ENCODE assay signal across 20 cellular contexts in the genomic region with DNA sequence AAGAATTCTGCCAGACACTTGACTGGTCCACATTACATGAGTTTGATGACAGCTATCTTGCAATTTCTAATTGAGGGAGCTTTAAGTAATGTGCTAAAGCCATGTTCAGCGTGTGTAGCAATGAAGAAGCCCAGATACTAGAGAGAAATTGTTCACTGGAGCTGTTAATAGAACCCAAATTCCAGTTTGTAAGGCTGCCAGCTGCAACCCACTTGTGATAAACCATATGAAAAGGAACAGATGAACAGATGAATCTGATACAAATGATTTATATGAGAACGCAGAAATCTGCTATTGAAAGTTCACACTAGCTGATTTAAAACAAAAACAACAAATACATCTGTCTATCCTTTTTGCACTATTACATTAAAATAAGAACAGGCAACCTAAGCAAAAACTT. TPM values are rescaled to one million over a fixed set of nuclear protein-coding genes. Genes with fewer than 3 reads are reported as not detected.
A peak's percentile ranks its signal among the peaks of the same experiment; 100 is the strongest.
DNase-seq lines count a peak whose midpoint lies in the region; ATAC-seq, FAIRE-seq and TF ChIP-seq lines count a peak whose summit lies in the region.
"Had no signal": no experiment of that assay in that cellular context is flagged by ENCODE, and none has a peak within 500 bp of the region (broad histone marks: within the 10 kb centered on the region; RNA-seq: fewer than 3 reads in every experiment).

No MANE protein-coding gene starts in this region.

- in situ Hi-C loops in GM12878 (cut with MboI) = no loop called here

- H3K4me3 ChIP-seq in A549 = no peak overlapping the region
- no peak overlapping the region for H3K4me3 ChIP-seq in Karpas-422 (ENCODE audit: low read length)
- no peak overlapping the region for H3K4me3 ChIP-seq in OCI-LY7 (ENCODE audit: low read depth, low read length, poor library complexity, severe bottlenecking)
- H3K4me3 ChIP-seq in GM12878 = no peak overlapping the region
- no peak overlapping the region for H3K4me3 ChIP-seq in coronary artery
- H3K4me3 ChIP-seq: HAP-1 had no signal

- no peaks in the 10 kb centered on the region for H3K9me2 ChIP-seq in Karpas-422 (replicated peaks; ENCODE audit: insufficient read depth, low read length)
- no peaks in the 10 kb centered on the region for H3K9me2 ChIP-seq in OCI-LY7 (ENCODE audit: insufficient read depth, low read length)

- TF ChIP-seq EP300 in A549 (IDR thresholded peaks at IDR 0.05) (no peak), GM12878 (IDR thresholded peaks at IDR 0.05; ENCODE audit: borderline replicate concordance in 1 of 2, control insufficient read depth in 1 of 2, low read depth in 2 of 2, low read length in 2 of 2) (no peak)

- H3K9me3 ChIP-seq in A549 (no peaks in the 10 kb centered on the region), Karpas-422 (ENCODE audit: low read length) (no peaks in the 10 kb centered on the region), OCI-LY7 (ENCODE audit: low read length) (no peaks in the 10 kb centered on the region), GM12878 (replicated peaks; ENCODE audit: control insufficient read depth, insufficient read depth, low read length) (no peaks in the 10 kb centered on the region)
- H3K9me3 ChIP-seq: BE2C, HAP-1 had no signal

- intact Hi-C loops in OCI-LY7 (cut with micrococcal nuclease; ENCODE audit: unreplicated experiment) (no loop called here), GM12878 (cut with micrococcal nuclease; ENCODE audit: unreplicated experiment) (no loop called here)

- peak; percentile 72 for FAIRE-seq in A549 (lab: Jason Lieb, UNC)
- no peak for FAIRE-seq in GM12878 (lab: Jason Lieb, UNC)
- FAIRE-seq: GM12891 had no signal

- 86% methylated on average over 2 of the region's 2 CpGs for WGBS in A549 (ENCODE audit: missing lambda C conversion rate)
- 58% methylated on average over 2 of the region's 2 CpGs for WGBS in GM12878 (ENCODE audit: insufficient coverage, insufficient replicate concordance, low lambda C conversion rate, missing lambda C conversion rate)

- H3K27ac ChIP-seq in A549 = no peak overlapping the region
- no peak overlapping the region for H3K27ac ChIP-seq in Karpas-422 (ENCODE audit: low read length)
- no peak overlapping the region for H3K27ac ChIP-seq in OCI-LY7 (ENCODE audit: low read depth, low read length, poor library complexity, severe bottlenecking)
- no peak overlapping the region for H3K27ac ChIP-seq in GM12878 (ENCODE audit: control insufficient read depth, insufficient read depth)
- no peak overlapping the region for H3K27ac ChIP-seq in coronary artery
- H3K27ac ChIP-seq: C4-2B had no signal

- TF ChIP-seq POLR2A in A549 (IDR thresholded peaks at IDR 0.05; ENCODE audit: low read length) = no peak
- TF ChIP-seq POLR2A in GM12878 (IDR thresholded peaks at IDR 0.05; ENCODE audit: low read depth, low read length) = no peak

- H3K27me3 ChIP-seq in Karpas-422 (ENCODE audit: low read length) (no peaks in the 10 kb centered on the region), GM12878 (replicated peaks in 1 of 2; ENCODE audit: control insufficient read depth in 2 of 2, insufficient read depth in 2 of 2, low read length in 1 of 2) (no peaks in the 10 kb centered on the region)
- H3K27me3 ChIP-seq: BE2C had no signal

- H2AFZ ChIP-seq in Karpas-422 (ENCODE audit: low read length) (no peak overlapping the region), OCI-LY7 (ENCODE audit: low read length) (peak overlapping the region; percentile 32), GM12878 (ENCODE audit: control insufficient read depth, low read depth, low read length) (no peak overlapping the region)

- no peaks in the 10 kb centered on the region for H3K79me2 ChIP-seq in Karpas-422 (ENCODE audit: low read length)
- H3K79me2 ChIP-seq in OCI-LY7 (ENCODE audit: insufficient read depth, low read depth, low read length) = no peaks in the 10 kb centered on the region
- no peaks in the 10 kb centered on the region for H3K79me2 ChIP-seq in GM12878 (ENCODE audit: control insufficient read depth, insufficient read depth, low read length)

- no peaks in the 10 kb centered on the region for H3K36me3 ChIP-seq in Karpas-422 (ENCODE audit: insufficient read depth, low read length)
- no peaks in the 10 kb centered on the region for H3K36me3 ChIP-seq in OCI-LY7 (ENCODE audit: insufficient read depth, low read length)
- H3K36me3 ChIP-seq in GM12878 (ENCODE audit: control insufficient read depth in 2 of 2, insufficient read depth in 2 of 2, low read length in 1 of 2) = no peaks in the 10 kb centered on the region
- H3K36me3 ChIP-seq: BE2C, HAP-1 had no signal

- POLR2A ChIA-PET in A549 (lab: Yijun Ruan, JAX) (no interaction called here), OCI-LY7 (lab: Charles Lee) (interaction anchor here (0.6 to 1.0 kb wide), 4 partner anchors 9 to 852 kb away, joined by 4 read pairs; no protein-coding TSS in a partner anchor), GM12878 (lab: Charles Lee) (interaction anchor here (0.6 kb wide), 1 partner anchor 322 kb away, joined by 3 read pairs; no protein-coding TSS in a partner anchor)

- DNase-seq in A549 (ENCODE audit: low read depth in 1 of 2, low spot score in 1 of 2) (no peak), Karpas-422 (peak; percentile 33), OCI-LY7 (ENCODE audit: low spot score) (no peak), GM12878 (ENCODE audit: low read depth, low spot score) (no peak), coronary artery (ENCODE audit: low spot score) (no peak)
- DNase-seq in stimulated activated CD4-positive, alpha-beta T cell treated with anti-CD3 and anti-CD28 coated beads, Interleukin-1b, Interleukin-23, amount 100 ng/mL, for 48 hours = no peak
- DNase-seq: 8988T; ACHN; BE2C; CD4-positive, alpha-beta memory T cell; DMS79; GOT3; HFFc6; IMR-90; KG1 had no signal

- no peak overlapping the region for H3K9ac ChIP-seq in Karpas-422 (ENCODE audit: low read length)
- no peak overlapping the region for H3K9ac ChIP-seq in GM12878 (ENCODE audit: control insufficient read depth, insufficient read depth, low read length)

- peaks cover 29% of the 10 kb centered on the region for H3K4me1 ChIP-seq in A549
- peaks cover 32% of the 10 kb centered on the region for H3K4me1 ChIP-seq in Karpas-422 (ENCODE audit: low read length)
- H3K4me1 ChIP-seq in OCI-LY7 (ENCODE audit: insufficient read depth, low read length, poor library complexity, severe bottlenecking) = peaks cover 12% of the 10 kb centered on the region
- no peaks in the 10 kb centered on the region for H3K4me1 ChIP-seq in GM12878 (ENCODE audit: control insufficient read depth, insufficient read depth, low read length)

- H3K4me2 ChIP-seq in A549 = no peak overlapping the region
- no peak overlapping the region for H3K4me2 ChIP-seq in Karpas-422 (ENCODE audit: low read depth, low read length, poor library complexity, severe bottlenecking)
- no peak overlapping the region for H3K4me2 ChIP-seq in OCI-LY7 (ENCODE audit: low read length)
- H3K4me2 ChIP-seq in GM12878 (ENCODE audit: control insufficient read depth, insufficient read depth) = no peak overlapping the region

- RAD21 ChIA-PET in GM12878 (lab: Charles Lee; ENCODE audit: unreplicated experiment) = interaction anchor here (1.7 kb wide), 1 partner anchor 525 kb away, joined by 6 read pairs; no protein-coding TSS in a partner anchor

- SMC1A ChIA-PET in GM12878 (lab: Charles Lee; ENCODE audit: uncharacterized antibody, unreplicated experiment) = interaction anchor here (0.8 to 1.5 kb wide), 5 partner anchors 11 to 49 kb away, joined by 3 to 4 read pairs (median 3); no protein-coding TSS in a partner anchor

- ATAC-seq in A549 = no peak
- no peak for ATAC-seq in GM12878
- no peak for ATAC-seq in HG03520 (IDR thresholded peaks at IDR 0.05; ENCODE audit: unreplicated experiment)

- TF ChIP-seq RAD21 in A549 (conservative IDR thresholded peaks at IDR 0.05 in 1 of 2, IDR thresholded peaks at IDR 0.05 in 1 of 2) (no peak), GM12878 (IDR thresholded peaks at IDR 0.05; ENCODE audit: insufficient read depth, low read depth, low read length) (no peak)

- CTCF ChIA-PET in A549 (lab: Yijun Ruan, JAX) = interaction anchor here (1.0 to 11.5 kb wide), 11 partner anchors 10 to 864 kb away, joined by 3 to 138 read pairs (median 4); no protein-coding TSS in a partner anchor
- CTCF ChIA-PET in OCI-LY7 (lab: Charles Lee; ENCODE audit: unreplicated experiment) = no interaction called here
- CTCF ChIA-PET in GM12878 (lab: Yijun Ruan, JAX) = interaction anchor here (0.9 to 1.2 kb wide), 5 partner anchors 10 to 173 kb away, joined by 3 to 4 read pairs (median 3); no protein-coding TSS in a partner anchor

- H4K20me1 ChIP-seq in Karpas-422 (ENCODE audit: insufficient read depth, low read depth, low read length) (no peaks in the 10 kb centered on the region), OCI-LY7 (ENCODE audit: insufficient read depth, low read length) (no peaks in the 10 kb centered on the region), GM12878 (ENCODE audit: control insufficient read depth, insufficient read depth) (no peaks in the 10 kb centered on the region)

- TF ChIP-seq CTCF in A549 (IDR thresholded peaks at IDR 0.05) (no peak), OCI-LY7 (conservative IDR thresholded peaks at IDR 0.05; ENCODE audit: low read length) (no peak), GM12878 (IDR thresholded peaks at IDR 0.05 in 2 of 3, conservative IDR thresholded peaks at IDR 0.05 in 1 of 3; ENCODE audit: control insufficient read depth in 2 of 3, extremely low read depth in 1 of 3, insufficient read depth in 1 of 3, low read depth in 3 of 3, low read length in 3 of 3) (no peak), coronary artery (IDR thresholded peaks at IDR 0.05) (no peak)

- BruUV-seq in OCI-LY7 (replicated peaks; lab: Mats Ljungman, UMichigan) (no TSS peak), GM12878 (replicated peaks; lab: Mats Ljungman, UMichigan) (no TSS peak)

RNA-seq across cellular contexts. Expression of a gene that starts 6.2 kb away (rescaled TPM):
- polyA plus RNA-seq in A549 (2011; rRNA removed) = 0.34 and 0.86 TPM in 2 replicates
- not detected in 2 replicates for polyA plus RNA-seq in A549 (2012; cell fraction: cytosol; rRNA removed)
- not detected in 2 replicates for polyA plus RNA-seq in A549 (2012; cell fraction: nucleus; rRNA removed)
- 0.39 to 0.70 TPM (median 0.40 TPM) in 3 replicates for polyA plus RNA-seq in A549 (2017; fragmentation: RNase III; extraction: RNeasy Plus Mini Kit Qiagen cat#74134 plus additional on column Dnase treatment)
- polyA minus RNA-seq in A549 (2011; rRNA and poly(A)+ RNA removed) = not detected in 2 replicates
- total RNA-seq in Karpas-422 (2014; rRNA removed; shearing (Covaris generic); ENCODE audit: low replicate concordance) = not detected in 2 replicates
- total RNA-seq in OCI-LY7 (2014; rRNA removed; shearing (Covaris generic)) = 0.23 TPM in 1 of 2 replicates, not detected in the other
- total RNA-seq in OCI-LY7 (2022) = not detected in 2 replicates
- not detected in 2 replicates for total RNA-seq in GM12878 (2013; cell fraction: nucleolus; rRNA removed)
- total RNA-seq in GM12878 (2014; rRNA removed) = not detected in 2 replicates
- not detected in 2 replicates for total RNA-seq in GM12878 (2014; rRNA removed; fragmentation: Illumina TruSeq; extraction: Trizol)
- not detected in 2 replicates for total RNA-seq in GM12878 (2021)
- polyA plus RNA-seq in GM12878 (2011; ENCODE audit: low read depth) = not detected
- 0.68 and 0.94 TPM in 2 replicates for polyA plus RNA-seq in GM12878 (2011; rRNA removed)
- not detected in 2 replicates for polyA plus RNA-seq in GM12878 (2011; cell fraction: cytosol; rRNA removed)
- polyA plus RNA-seq in GM12878 (2011; cell fraction: nucleus; rRNA removed) = not detected in 2 replicates
- 0.32 and 1.1 TPM in 2 replicates for polyA plus RNA-seq in GM12878 (2012)
- 0.16 TPM in 1 of 2 replicates, not detected in the other for polyA plus RNA-seq in GM12878 (2014; fragmentation: Illumina TruSeq; extraction: Trizol)
- under 1 TPM; 0.27 to 0.29 TPM for polyA plus RNA-seq in GM12878 (2014; fragmentation: Nextera tagmentation; extraction: Ambion mirVana)
- polyA plus RNA-seq in GM12878 (2014; rRNA removed) = not detected in 2 replicates
- polyA plus RNA-seq in GM12878 (2016; fragmentation: Nextera tagmentation; extraction: Ambion mirVana) = under 1 TPM; 0.43 to 0.51 TPM
- not detected in 2 replicates for polyA minus RNA-seq in GM12878 (2011; rRNA and poly(A)+ RNA removed)
- polyA minus RNA-seq in GM12878 (2011; cell fraction: cytosol; rRNA and poly(A)+ RNA removed) = not detected in 2 replicates
- polyA minus RNA-seq in GM12878 (2011; cell fraction: nucleus; rRNA and poly(A)+ RNA removed) = not detected in 2 replicates
- total RNA-seq: CD4-positive, alpha-beta memory T cell; HFFc6; HT-29; IMR-90 had no signal
- polyA plus RNA-seq: CD4-positive, alpha-beta memory T cell; IMR-90 had no signal
